In the genomic region with DNA sequence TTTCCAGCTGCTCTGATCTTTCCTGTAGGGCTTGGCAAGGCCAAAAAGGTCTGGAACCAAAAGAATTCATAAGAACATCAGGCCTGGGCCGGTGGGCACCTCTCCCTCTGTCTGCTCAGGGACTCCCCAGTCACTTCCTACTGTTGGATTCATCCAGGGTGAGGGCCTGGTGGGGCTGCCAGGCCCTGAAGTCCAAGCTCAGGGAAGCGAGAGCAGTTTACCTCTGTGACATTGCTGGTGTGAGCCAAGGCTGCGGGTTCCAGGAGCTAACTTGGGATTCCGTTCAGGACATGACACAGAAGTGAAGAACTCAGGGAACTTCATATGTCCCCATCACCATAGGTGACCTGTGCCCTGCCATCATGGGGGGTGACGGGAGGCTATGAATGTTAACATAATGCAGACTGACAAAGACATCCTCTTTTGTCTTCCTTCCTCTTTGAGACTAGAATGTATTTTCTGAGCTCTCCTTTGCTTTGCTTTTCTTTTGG, we compare ENCODE assay signal across 9 cellular contexts.
DNase-seq lines count a peak whose midpoint lies in the region; ATAC-seq lines count a peak whose summit lies in the region.
"Had no signal": no experiment of that assay in that cellular context is flagged by ENCODE, and none has a peak within 500 bp of the region (broad histone marks: within the 10 kb centered on the region; RNA-seq: fewer than 3 reads in every experiment).

No MANE protein-coding gene starts in this region.

- H3K9me3 Mint-ChIP-seq in stimulated activated naive CD8-positive, alpha-beta T cell treated with anti-CD3 and anti-CD28 coated beads, Interleukin-15, Interleukin-2, amounts not matched to agents 100 ng/mL and 50 ng/mL, for 24 hours, result no peaks in the 10 kb centered on the region
- H3K9me3 Mint-ChIP-seq: activated CD4-positive, alpha-beta memory T cell treated with anti-CD3 and anti-CD28 coated beads, Interleukin-2, amount 10 ng/mL, durations not matched to agents 7 days and 5 days had no signal

- no peaks in the 10 kb centered on the region for H3K27me3 Mint-ChIP-seq in stimulated activated naive CD8-positive, alpha-beta T cell treated with anti-CD3 and anti-CD28 coated beads, Interleukin-15, Interleukin-2, amounts not matched to agents 100 ng/mL and 50 ng/mL, for 24 hours

- H3K4me1 Mint-ChIP-seq in stimulated activated naive CD8-positive, alpha-beta T cell treated with anti-CD3 and anti-CD28 coated beads, Interleukin-15, Interleukin-2, amounts not matched to agents 100 ng/mL and 50 ng/mL, for 24 hours (ENCODE audit: low read depth), result no peaks in the 10 kb centered on the region

- H3K27ac Mint-ChIP-seq in stimulated activated naive CD8-positive, alpha-beta T cell treated with anti-CD3 and anti-CD28 coated beads, Interleukin-15, Interleukin-2, amounts not matched to agents 100 ng/mL and 50 ng/mL, for 24 hours, result no peak overlapping the region
- H3K27ac Mint-ChIP-seq: activated CD4-positive, alpha-beta memory T cell treated with anti-CD3 and anti-CD28 coated beads, Interleukin-2, amount 10 ng/mL, durations not matched to agents 7 days and 5 days had no signal

- no peak for ATAC-seq in stimulated activated naive CD8-positive, alpha-beta T cell treated with anti-CD3 and anti-CD28 coated beads, Interleukin-15, Interleukin-2, amounts not matched to agents 100 U/mL and 50 U/mL, for 24 hours
- ATAC-seq in GM21390 (IDR thresholded peaks at IDR 0.05; ENCODE audit: unreplicated experiment), result no peak
- no peak for ATAC-seq in GM18502 (IDR thresholded peaks at IDR 0.05; ENCODE audit: poor library complexity, unreplicated experiment)

- peak overlapping the region; percentile 77 for H3K27ac ChIP-seq in caudate nucleus (ENCODE audit: low read depth, low read length)

- H3K36me3 Mint-ChIP-seq in stimulated activated naive CD8-positive, alpha-beta T cell treated with anti-CD3 and anti-CD28 coated beads, Interleukin-15, Interleukin-2, amounts not matched to agents 100 ng/mL and 50 ng/mL, for 24 hours (ENCODE audit: low read depth), result no peaks in the 10 kb centered on the region

- DNase-seq in stimulated activated naive CD8-positive, alpha-beta T cell treated with anti-CD3 and anti-CD28 coated beads, Interleukin-15, Interleukin-2, amounts not matched to agents 100 U/mL and 50 U/mL, for 24 hours, result no peak
- DNase-seq in caudate nucleus (lab: John Stamatoyannopoulos, UW), result peak in 1 of 61 donors; percentile 61
- peak; percentile 47 for DNase-seq in myocyte (ENCODE audit: low read depth)
- DNase-seq in activated effector memory CD4-positive, alpha-beta T cell treated with Interleukin-2 at 50 U/mL for 16 hours, result no peak
- no peak for DNase-seq in middle frontal gyrus (ENCODE audit: extremely low spot score, low spot score)
- DNase-seq: activated CD4-positive, alpha-beta memory T cell treated with anti-CD3 and anti-CD28 coated beads, Interleukin-2, amount 10 ng/mL, durations not matched to agents 7 days and 5 days had no signal

- H3K4me3 Mint-ChIP-seq in stimulated activated naive CD8-positive, alpha-beta T cell treated with anti-CD3 and anti-CD28 coated beads, Interleukin-15, Interleukin-2, amounts not matched to agents 100 ng/mL and 50 ng/mL, for 24 hours, result peak overlapping the region; percentile 4
- H3K4me3 Mint-ChIP-seq: activated CD4-positive, alpha-beta memory T cell treated with anti-CD3 and anti-CD28 coated beads, Interleukin-2, amount 10 ng/mL, durations not matched to agents 7 days and 5 days had no signal
